Comparison of ENCODE assay signal across 15 cellular contexts in genomic region chr2:158718851-158719250, GRCh38.
A peak's percentile ranks its signal among the peaks of the same experiment; 100 is the strongest.
DNase-seq lines count a peak whose midpoint lies in the region; ATAC-seq and TF ChIP-seq lines count a peak whose summit lies in the region.
"Had no signal": no experiment of that assay in that cellular context is flagged by ENCODE, and none has a peak within 500 bp of the region (broad histone marks: within the 10 kb centered on the region; RNA-seq: fewer than 3 reads in every experiment).

No MANE protein-coding gene starts in this region.

- H3K4me3 ChIP-seq in heart right ventricle, result no peak overlapping the region
- no peak overlapping the region for H3K4me3 ChIP-seq in subcutaneous abdominal adipose tissue (ENCODE audit: low read depth in 1 of 5, low read length in 5 of 5)
- H3K4me3 ChIP-seq in tibial artery, result no peak overlapping the region
- H3K4me3 ChIP-seq: SJSA1 had no signal

- H3K4me1 ChIP-seq in heart right ventricle (peaks cover 0 to 65% (median 36%) of the 10 kb centered on the region in 9 donors), subcutaneous abdominal adipose tissue (ENCODE audit: control insufficient read depth in 5 of 5, insufficient read depth in 5 of 5, low read length in 5 of 5) (peaks cover 0 to 61% (median 5%) of the 10 kb centered on the region in 5 donors), foreskin keratinocyte (no peaks in the 10 kb centered on the region), tibial artery (peaks cover 0 to 22% (median 2%) of the 10 kb centered on the region in 4 donors)

- DNase-seq in heart right ventricle (no peak), Right ventricle myocardium superior (no peak), SK-MEL-5 (ENCODE audit: low read depth, low spot score) (peak; percentile 72), islet precursor cell (peak; percentile 35), KG1 (lab: John Stamatoyannopoulos, UW) (no peak), foreskin keratinocyte (no peak), tibial artery (no peak)
- DNase-seq: C1 segment of cervical spinal cord, GF-D8, Kasumi-1, NCI-H187, NCI-H446 had no signal

- WGBS in heart right ventricle, 2 donors, result 97% methylated on average over 5 of the region's 5 CpGs

- H3K27me3 ChIP-seq in heart right ventricle (no peaks in the 10 kb centered on the region), subcutaneous abdominal adipose tissue (ENCODE audit: control insufficient read depth in 5 of 5, insufficient read depth in 4 of 5, low read length in 5 of 5) (peaks cover 0 to 3% (median 0%) of the 10 kb centered on the region in 5 donors), foreskin keratinocyte (no peaks in the 10 kb centered on the region), tibial artery (no peaks in the 10 kb centered on the region)
- H3K27me3 ChIP-seq: SJSA1 had no signal

- intact Hi-C loops in heart right ventricle (cut with DNase I) (loop anchor here in 2 of 10 donors (5.0 kb wide), 1 partner anchor 52 kb away; no protein-coding TSS in a partner anchor), Right ventricle myocardium superior (cut with DNase I) (no loop called here), tibial artery (cut with DNase I; ENCODE audit: low total_unique reads) (no loop called here)

- H3K9me3 ChIP-seq in heart right ventricle (peaks cover 0 to under 1% (median 0%) of the 10 kb centered on the region in 11 donors), subcutaneous abdominal adipose tissue (ENCODE audit: control insufficient read depth in 5 of 5, low read length in 5 of 5) (no peaks in the 10 kb centered on the region), tibial artery (peaks cover 0 to 4% (median 0%) of the 10 kb centered on the region in 3 donors)
- H3K9me3 ChIP-seq: SJSA1 had no signal

- TF ChIP-seq CTCF in heart right ventricle (IDR thresholded peaks at IDR 0.05) (no peak), foreskin keratinocyte (conservative IDR thresholded peaks at IDR 0.05) (no peak), tibial artery (IDR thresholded peaks at IDR 0.05) (no peak)

- ATAC-seq in heart right ventricle, result no peak
- ATAC-seq in Right ventricle myocardium superior (ENCODE audit: poor library complexity), result no peak
- no peak for ATAC-seq in foreskin keratinocyte

- H3K36me3 ChIP-seq in heart right ventricle (no peaks in the 10 kb centered on the region), subcutaneous abdominal adipose tissue (ENCODE audit: control insufficient read depth in 5 of 5, insufficient read depth in 5 of 5, low read length in 5 of 5) (no peaks in the 10 kb centered on the region), tibial artery (no peaks in the 10 kb centered on the region)
- H3K36me3 ChIP-seq: SJSA1 had no signal

- H3K9ac ChIP-seq in subcutaneous abdominal adipose tissue (ENCODE audit: low read length in 5 of 5), result no peak overlapping the region

- peak overlapping the region in 7 of 10 donors; percentile 16 to 94 (median 86) for H3K27ac ChIP-seq in heart right ventricle
- peak overlapping the region; percentile 45 for H3K27ac ChIP-seq in subcutaneous abdominal adipose tissue (ENCODE audit: low read depth, low read length)
- H3K27ac ChIP-seq in foreskin keratinocyte, result no peak overlapping the region
- H3K27ac ChIP-seq in tibial artery, result no peak overlapping the region
- H3K27ac ChIP-seq: RWPE1, SJSA1 had no signal

- in situ Hi-C loops in SK-MEL-5 (cut with HindIII; ENCODE audit: low pct_unique_long_range_greater_than_20kb, low sequenced_read_pairs), result no loop called here

Comparison
In these comparisons a context has a peak if more than half of its experiments do, and no peak if none do; other contexts are left out.
1. DNase-seq: peak in SK-MEL-5 (single experiment) and islet precursor cell (single experiment); none in heart right ventricle (0 of 2), Right ventricle myocardium superior (single experiment), KG1 (single experiment), foreskin keratinocyte (0 of 2) and tibial artery (0 of 2).
2. H3K27ac ChIP-seq: peak in heart right ventricle (7 of 10) and subcutaneous abdominal adipose tissue (single experiment); none in foreskin keratinocyte (single experiment) and tibial artery (0 of 2).